In genomic region chr5:82167372-82167771, GRCh38 we compare ENCODE assay signal across 22 cellular contexts.
"Had no signal": no experiment of that assay in that cellular context is flagged by ENCODE, and none has a peak within 500 bp of the region (broad histone marks: within the 10 kb centered on the region; RNA-seq: fewer than 3 reads in every experiment).

No MANE protein-coding gene starts in this region.

- H3K27me3 ChIP-seq: esophagus squamous epithelium, hepatocyte, right atrium auricular region had no signal

- H3K36me3 Mint-ChIP-seq: memory B cell; natural killer cell treated with Interleukin-12 subunit alpha and Interleukin-12 subunit beta and Interleukin-15 and Interleukin-18, amount 100 ng/mL, for 72 hours had no signal

- H3K79me2 ChIP-seq: hepatocyte had no signal

- ATAC-seq: activated CD4-positive, CD25-positive, alpha-beta regulatory T cell treated with anti-CD3 and anti-CD28 coated beads, Interleukin-2, amount 50 U/mL, for 24 hours; activated naive CD8-positive, alpha-beta T cell treated with anti-CD3 and anti-CD28 coated beads, Interleukin-2, amount 50 U/mL, for 24 hours; activated T-helper 17 cell treated with anti-CD3 and anti-CD28 coated beads, Interleukin-2, amount 50 U/mL, for 72 hours; left ventricle myocardium superior; natural killer cell treated with Interleukin-12 subunit alpha and Interleukin-12 subunit beta and Interleukin-15 and Interleukin-18, amount 100 ng/mL, for 72 hours had no signal

- H3K4me2 ChIP-seq: hepatocyte had no signal

- H3K4me1 Mint-ChIP-seq: activated T-helper 17 cell treated with anti-CD3 and anti-CD28 coated beads, Interleukin-2, amount 50 U/mL, for 72 hours; memory B cell had no signal

- H3K27ac ChIP-seq: right atrium auricular region, skin epidermis had no signal

- H3K36me3 ChIP-seq: esophagus squamous epithelium, right atrium auricular region had no signal

- H3K4me3 Mint-ChIP-seq: activated naive CD4-positive, alpha-beta T cell treated with anti-CD3 and anti-CD28 coated beads for 36 hours; activated naive CD8-positive, alpha-beta T cell treated with anti-CD3 and anti-CD28 coated beads, Interleukin-2, amount 50 U/mL, for 24 hours; activated T-helper 17 cell treated with anti-CD3 and anti-CD28 coated beads, Interleukin-2, amount 50 U/mL, for 72 hours; memory B cell; natural killer cell treated with Interleukin-12 subunit alpha and Interleukin-12 subunit beta and Interleukin-15 and Interleukin-18, amount 100 ng/mL, for 72 hours had no signal

- H3K4me3 ChIP-seq: esophagus squamous epithelium, hepatocyte, right atrium auricular region, skin epidermis had no signal

- H3K27me3 Mint-ChIP-seq: activated naive CD8-positive, alpha-beta T cell treated with anti-CD3 and anti-CD28 coated beads, Interleukin-2, amount 50 U/mL, for 24 hours; activated T-helper 17 cell treated with anti-CD3 and anti-CD28 coated beads, Interleukin-2, amount 50 U/mL, for 72 hours; memory B cell; natural killer cell treated with Interleukin-12 subunit alpha and Interleukin-12 subunit beta and Interleukin-15 and Interleukin-18, amount 100 ng/mL, for 72 hours; progenitor cell of endocrine pancreas had no signal

- DNase-seq: activated naive CD4-positive, alpha-beta T cell treated with anti-CD3 and anti-CD28 coated beads for 36 hours; activated naive CD8-positive, alpha-beta T cell treated with anti-CD3 and anti-CD28 coated beads, Interleukin-2, amount 50 U/mL, for 24 hours; activated T-cell treated with anti-CD3 and anti-CD28 coated beads for 4 hours; aorta; effector CD8-positive, alpha-beta T cell; esophagus squamous epithelium; islet precursor cell; left ventricle myocardium superior; stimulated activated CD4-positive, alpha-beta T cell treated with anti-CD3 and anti-CD28 coated beads, Interleukin-15, amount 100 ng/mL, for 24 hours; stimulated activated CD4-positive, alpha-beta T cell treated with anti-CD3 and anti-CD28 coated beads, Interleukin-4, amount 100 ng/mL, for 24 hours; stimulated activated naive CD4-positive, alpha-beta T cell treated with Interleukin-2 at 50 U/mL for 16 hours; substantia nigra; trophoblast cell had no signal

- H3K27ac Mint-ChIP-seq: activated naive CD4-positive, alpha-beta T cell treated with anti-CD3 and anti-CD28 coated beads for 36 hours; activated naive CD8-positive, alpha-beta T cell treated with anti-CD3 and anti-CD28 coated beads, Interleukin-2, amount 50 U/mL, for 24 hours; activated T-helper 17 cell treated with anti-CD3 and anti-CD28 coated beads, Interleukin-2, amount 50 U/mL, for 72 hours; memory B cell; progenitor cell of endocrine pancreas had no signal

- H3K9me3 ChIP-seq: esophagus squamous epithelium, right atrium auricular region had no signal

- FAIRE-seq: endothelial cell of umbilical vein had no signal

- H3K9me3 Mint-ChIP-seq: activated naive CD4-positive, alpha-beta T cell treated with anti-CD3 and anti-CD28 coated beads for 36 hours; activated naive CD8-positive, alpha-beta T cell treated with anti-CD3 and anti-CD28 coated beads, Interleukin-2, amount 50 U/mL, for 24 hours; activated T-helper 17 cell treated with anti-CD3 and anti-CD28 coated beads, Interleukin-2, amount 50 U/mL, for 72 hours; memory B cell; natural killer cell treated with Interleukin-12 subunit alpha and Interleukin-12 subunit beta and Interleukin-15 and Interleukin-18, amount 100 ng/mL, for 72 hours had no signal

- H2AFZ ChIP-seq: hepatocyte had no signal
